ENCODE assay signal across 16 cellular contexts in the genomic region with DNA sequence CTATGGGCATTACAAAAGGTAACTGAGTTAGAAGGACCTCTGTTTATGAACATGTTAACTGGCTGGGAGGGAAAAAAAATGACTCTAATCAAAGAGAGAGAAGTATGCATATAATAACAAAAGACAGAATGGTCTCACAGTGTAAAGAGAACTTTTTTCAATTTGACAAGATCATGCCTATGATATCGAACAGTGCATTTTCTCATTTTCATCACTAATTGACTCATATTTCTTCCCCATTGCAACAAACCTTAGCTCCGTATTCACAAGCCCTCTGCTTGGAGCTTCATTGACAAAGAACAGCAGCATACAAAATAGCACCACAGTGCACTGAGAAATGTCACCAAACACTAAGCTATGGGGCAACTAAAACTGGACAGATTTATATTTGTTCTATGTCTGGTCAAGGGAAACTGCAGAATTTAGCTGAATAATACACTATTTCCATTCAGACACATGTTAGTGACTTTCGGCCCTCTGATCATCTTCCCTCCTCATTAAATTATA. TPM values are rescaled to one million over a fixed set of nuclear protein-coding genes. Genes with fewer than 3 reads are reported as not detected.
DNase-seq lines count a peak whose midpoint lies in the region; ATAC-seq, FAIRE-seq and TF ChIP-seq lines count a peak whose summit lies in the region.
"Had no signal": no experiment of that assay in that cellular context is flagged by ENCODE, and none has a peak within 500 bp of the region (broad histone marks: within the 10 kb centered on the region; RNA-seq: fewer than 3 reads in every experiment).

No MANE protein-coding gene starts in this region.

- H3K36me3 Mint-ChIP-seq in activated T-cell treated with anti-CD3 and anti-CD28 coated beads, Interleukin-2, amount 50 U/mL, for 72 hours (ENCODE audit: insufficient read depth in 2 of 2): peaks cover 6 to 10% of the 10 kb centered on the region in 2 donors
- peaks cover 17% of the 10 kb centered on the region for H3K36me3 Mint-ChIP-seq in osteocyte (ENCODE audit: unreplicated experiment)

- no peaks in the 10 kb centered on the region for H3K27me3 Mint-ChIP-seq in activated T-cell treated with anti-CD3 and anti-CD28 coated beads, Interleukin-2, amount 50 U/mL, for 72 hours (ENCODE audit: low read depth)
- H3K27me3 Mint-ChIP-seq in osteocyte (ENCODE audit: unreplicated experiment): no peaks in the 10 kb centered on the region
- H3K27me3 Mint-ChIP-seq: activated naive CD8-positive, alpha-beta T cell treated with anti-CD3 and anti-CD28 coated beads, Interleukin-2, amount 50 U/mL, for 24 hours; CD4-positive, CD25-positive, alpha-beta regulatory T cell; T-cell had no signal

- no peak for TF ChIP-seq POLR2A in esophagus squamous epithelium (IDR thresholded peaks at IDR 0.05)
- TF ChIP-seq POLR2A in H54 (IDR thresholded peaks at IDR 0.05; ENCODE audit: low read depth, low read length): no peak

- peaks cover 11 to 96% (median 45%) of the 10 kb centered on the region in 3 donors for H3K4me1 ChIP-seq in esophagus squamous epithelium

- intact Hi-C loops in esophagus squamous epithelium (cut with DNase I): no loop called here

- no peak overlapping the region for H3K4me3 ChIP-seq in esophagus squamous epithelium
- H3K4me3 ChIP-seq: GM12878 had no signal

- ATAC-seq in activated T-cell treated with anti-CD3 and anti-CD28 coated beads, Interleukin-2, amount 50 U/mL, for 72 hours (replicated peaks in 1 of 2): peak; percentile 30 to 67
- ATAC-seq in HG02571 (IDR thresholded peaks at IDR 0.05; ENCODE audit: unreplicated experiment): no peak
- ATAC-seq: activated naive CD8-positive, alpha-beta T cell treated with anti-CD3 and anti-CD28 coated beads, Interleukin-2, amount 50 U/mL, for 24 hours; GM12878; T-cell had no signal

- TF ChIP-seq CTCF in esophagus squamous epithelium (IDR thresholded peaks at IDR 0.05) (no peak), osteocyte (IDR thresholded peaks at IDR 0.05) (no peak)

- no peaks in the 10 kb centered on the region for H3K27me3 ChIP-seq in esophagus squamous epithelium

- H3K27ac ChIP-seq in esophagus squamous epithelium: peak overlapping the region; percentile 61 to 88 (median 73)

- no peak for DNase-seq in activated T-cell treated with anti-CD3 and anti-CD28 coated beads, Interleukin-2, amount 50 U/mL, for 72 hours
- no peak for DNase-seq in activated T-cell treated with anti-CD3 and anti-CD28 coated beads, Interleukin-2, amount 50 U/mL, for 48 hours
- no peak for DNase-seq in esophagus squamous epithelium (lab: John Stamatoyannopoulos, UW)
- no peak for DNase-seq in osteocyte (ENCODE audit: extremely low spot score, unreplicated experiment)
- DNase-seq in activated naive CD4-positive, alpha-beta T cell (lab: John Stamatoyannopoulos, UW): no peak
- DNase-seq in ureter (ENCODE audit: low spot score): no peak
- no peak for DNase-seq in H54 (ENCODE audit: insufficient read length, low spot score)
- DNase-seq: activated naive CD8-positive, alpha-beta T cell treated with anti-CD3 and anti-CD28 coated beads, Interleukin-2, amount 50 U/mL, for 24 hours; CD4-positive, CD25-positive, alpha-beta regulatory T cell; midbrain; NCI-H2081 treated with DMSO at 0.1 percent for 48 hours; NCI-H774; occipital lobe; T-cell had no signal

- WGBS in esophagus squamous epithelium, 2 donors: 33 to 48% methylated on average over 3 of the region's 3 CpGs

- H3K4me1 Mint-ChIP-seq in activated T-cell treated with anti-CD3 and anti-CD28 coated beads, Interleukin-2, amount 50 U/mL, for 72 hours (ENCODE audit: low read depth): peaks cover 26% of the 10 kb centered on the region
- H3K4me1 Mint-ChIP-seq in osteocyte (ENCODE audit: unreplicated experiment): peaks cover 69% of the 10 kb centered on the region

- H3K4me3 Mint-ChIP-seq in activated T-cell treated with anti-CD3 and anti-CD28 coated beads, Interleukin-2, amount 50 U/mL, for 72 hours: peak overlapping the region in 1 of 2 donors; percentile 23
- peak overlapping the region; percentile 20 for H3K4me3 Mint-ChIP-seq in osteocyte (ENCODE audit: unreplicated experiment)
- H3K4me3 Mint-ChIP-seq: activated naive CD8-positive, alpha-beta T cell treated with anti-CD3 and anti-CD28 coated beads, Interleukin-2, amount 50 U/mL, for 24 hours; CD4-positive, CD25-positive, alpha-beta regulatory T cell; T-cell had no signal

- no peak for FAIRE-seq in H54 (lab: Jason Lieb, UNC)
- FAIRE-seq: GM12878 had no signal

- H3K27ac Mint-ChIP-seq in activated T-cell treated with anti-CD3 and anti-CD28 coated beads, Interleukin-2, amount 50 U/mL, for 72 hours: no peak overlapping the region
- peak overlapping the region; percentile 82 for H3K27ac Mint-ChIP-seq in osteocyte (ENCODE audit: unreplicated experiment)
- H3K27ac Mint-ChIP-seq: activated naive CD8-positive, alpha-beta T cell treated with anti-CD3 and anti-CD28 coated beads, Interleukin-2, amount 50 U/mL, for 24 hours; T-cell had no signal

- peaks cover 0 to 2% of the 10 kb centered on the region in 2 donors for H3K9me3 Mint-ChIP-seq in activated T-cell treated with anti-CD3 and anti-CD28 coated beads, Interleukin-2, amount 50 U/mL, for 72 hours
- H3K9me3 Mint-ChIP-seq in osteocyte (ENCODE audit: unreplicated experiment): peaks cover 13% of the 10 kb centered on the region

- H3K9me3 ChIP-seq in esophagus squamous epithelium: no peaks in the 10 kb centered on the region

- no peaks in the 10 kb centered on the region for H3K36me3 ChIP-seq in esophagus squamous epithelium

RNA-seq across cellular contexts. Expression of a gene that starts 45.5 kb away (rescaled TPM):
- total RNA-seq in activated T-cell treated with anti-CD3 and anti-CD28 coated beads, Interleukin-2, amount 50 U/mL, for 72 hours: 10 to 100 TPM; 15.9 to 18.8 TPM
- total RNA-seq in esophagus squamous epithelium (10 to 100 TPM; 16.4 to 36.2 (median 24.6) TPM), osteocyte (23.6 and 24.1 TPM in 2 replicates), ureter (40.9 TPM)
